Comparison of ENCODE assay signal across 17 cellular contexts in genomic region chr17:227581-228222, GRCh38. TPM values are rescaled to one million over a fixed set of nuclear protein-coding genes. Genes with fewer than 3 reads are reported as not detected.
A peak's percentile ranks its signal among the peaks of the same experiment; 100 is the strongest.
DNase-seq lines count a peak whose midpoint lies in the region; ATAC-seq and TF ChIP-seq lines count a peak whose summit lies in the region.
"Had no signal": no experiment of that assay in that cellular context is flagged by ENCODE, and none has a peak within 500 bp of the region (broad histone marks: within the 10 kb centered on the region; RNA-seq: fewer than 3 reads in every experiment).

No MANE protein-coding gene starts in this region.

- POLR2A ChIA-PET in activated CD4-positive, alpha-beta memory T cell treated with anti-CD3 and anti-CD28 coated beads, Interleukin-2, amount 10 ng/mL, durations not matched to agents 7 days and 5 days (lab: Charles Lee): no interaction called here

- CTCF ChIA-PET in activated CD4-positive, alpha-beta memory T cell treated with anti-CD3 and anti-CD28 coated beads, Interleukin-2, amount 10 ng/mL, durations not matched to agents 7 days and 5 days (lab: Charles Lee): no interaction called here

- peaks cover 14% of the 10 kb centered on the region for H3K27me3 ChIP-seq in left ventricle myocardium inferior (ENCODE audit: low read depth)
- no peaks in the 10 kb centered on the region for H3K27me3 ChIP-seq in right atrium auricular region
- H3K27me3 ChIP-seq in dorsolateral prefrontal cortex: peaks cover 0 to 4% (median 0%) of the 10 kb centered on the region in 45 donors
- H3K27me3 ChIP-seq: SJSA1 had no signal

- H3K4me1 Mint-ChIP-seq in activated CD4-positive, alpha-beta memory T cell treated with anti-CD3 and anti-CD28 coated beads, Interleukin-2, amount 10 ng/mL, durations not matched to agents 7 days and 5 days: no peaks in the 10 kb centered on the region

- H3K27ac Mint-ChIP-seq in activated CD4-positive, alpha-beta memory T cell treated with anti-CD3 and anti-CD28 coated beads, Interleukin-2, amount 10 ng/mL, durations not matched to agents 7 days and 5 days: no peak overlapping the region
- H3K27ac Mint-ChIP-seq: HFFc6 had no signal

- H3K36me3 Mint-ChIP-seq in activated CD4-positive, alpha-beta memory T cell treated with anti-CD3 and anti-CD28 coated beads, Interleukin-2, amount 10 ng/mL, durations not matched to agents 7 days and 5 days (ENCODE audit: low read depth): no peaks in the 10 kb centered on the region

- TF ChIP-seq CTCF in left ventricle myocardium inferior (IDR thresholded peaks at IDR 0.05; ENCODE audit: borderline replicate concordance) (no peak), right atrium auricular region (IDR thresholded peaks at IDR 0.05) (no peak), dorsolateral prefrontal cortex (IDR thresholded peaks at IDR 0.05 in 54 of 56, conservative IDR thresholded peaks at IDR 0.05 in 2 of 56; ENCODE audit: low read depth in 1 of 56, partially characterized antibody in 56 of 56) (no peak)

- DNase-seq in left ventricle myocardium inferior (peak; percentile 6), right atrium auricular region (ENCODE audit: low spot score) (no peak), dorsolateral prefrontal cortex (peak in 3 of 10 donors; percentile 22 to 41 (median 38)), posterior vena cava (ENCODE audit: low spot score) (peak; percentile 34), germinal center (ENCODE audit: low spot score) (no peak)
- no peak for DNase-seq in stimulated activated naive CD8-positive, alpha-beta T cell treated with anti-CD3 and anti-CD28 coated beads, Interleukin-15, Interleukin-2, amounts not matched to agents 100 U/mL and 50 U/mL, for 24 hours
- no peak for DNase-seq in activated CD4-positive, alpha-beta memory T cell treated with anti-CD3 and anti-CD28 coated beads, Interleukin-2, amount 10 ng/mL, durations not matched to agents 7 days and 5 days
- DNase-seq: HFFc6, KG1, MV-4-11, NCI-H1930, NCI-H345, NCI-H524 treated with DMSO at 0.1 percent for 48 hours had no signal

- H3K36me3 ChIP-seq in left ventricle myocardium inferior (no peaks in the 10 kb centered on the region), right atrium auricular region (no peaks in the 10 kb centered on the region)
- H3K36me3 ChIP-seq: SJSA1 had no signal

- H3K4me3 ChIP-seq in left ventricle myocardium inferior (no peak overlapping the region), right atrium auricular region (no peak overlapping the region), dorsolateral prefrontal cortex (no peak overlapping the region)
- H3K4me3 ChIP-seq: A549, SJSA1 had no signal

- intact Hi-C loops in left ventricle myocardium inferior (cut with micrococcal nuclease) (no loop called here), dorsolateral prefrontal cortex (cut with DNase I) (no loop called here), posterior vena cava (cut with DNase I) (no loop called here)

- H3K4me1 ChIP-seq in left ventricle myocardium inferior (peaks cover 37% of the 10 kb centered on the region), right atrium auricular region (peaks cover 0 to 18% of the 10 kb centered on the region in 2 donors)
- H3K4me1 ChIP-seq: A549, SJSA1 had no signal

- H3K9me3 ChIP-seq in left ventricle myocardium inferior (replicated peaks): no peaks in the 10 kb centered on the region
- no peaks in the 10 kb centered on the region for H3K9me3 ChIP-seq in right atrium auricular region
- H3K9me3 ChIP-seq: A549, SJSA1 had no signal

- no peak for ATAC-seq in stimulated activated naive CD8-positive, alpha-beta T cell treated with anti-CD3 and anti-CD28 coated beads, Interleukin-15, Interleukin-2, amounts not matched to agents 100 U/mL and 50 U/mL, for 24 hours

- no peaks in the 10 kb centered on the region for H3K27me3 Mint-ChIP-seq in activated CD4-positive, alpha-beta memory T cell treated with anti-CD3 and anti-CD28 coated beads, Interleukin-2, amount 10 ng/mL, durations not matched to agents 7 days and 5 days

- no peak overlapping the region for H3K27ac ChIP-seq in left ventricle myocardium inferior (replicated peaks)
- H3K27ac ChIP-seq in right atrium auricular region: no peak overlapping the region
- peak overlapping the region in 57 of 59 donors; percentile 39 to 95 (median 78) for H3K27ac ChIP-seq in dorsolateral prefrontal cortex
- H3K27ac ChIP-seq: A549, RWPE1, SJSA1 had no signal

- no peak overlapping the region for H3K4me3 Mint-ChIP-seq in activated CD4-positive, alpha-beta memory T cell treated with anti-CD3 and anti-CD28 coated beads, Interleukin-2, amount 10 ng/mL, durations not matched to agents 7 days and 5 days
- H3K4me3 Mint-ChIP-seq: HFFc6 had no signal

- no peaks in the 10 kb centered on the region for H3K9me3 Mint-ChIP-seq in activated CD4-positive, alpha-beta memory T cell treated with anti-CD3 and anti-CD28 coated beads, Interleukin-2, amount 10 ng/mL, durations not matched to agents 7 days and 5 days
- H3K9me3 Mint-ChIP-seq: HFFc6 had no signal

RNA-seq across cellular contexts. Expression of gene DOC2B, which starts 46.3 kb away (rescaled TPM):
- total RNA-seq in left ventricle myocardium inferior (2.7 TPM), right atrium auricular region (1 to 10 TPM; 2.4 to 2.6 TPM), dorsolateral prefrontal cortex (10 to 100 TPM in 119 of 120 experiments, 1 to 10 TPM in 1; 5.6 to 56.3 (median 27.1) TPM), posterior vena cava (10 to 100 TPM; 11.9 to 18.5 TPM)
- not detected for total RNA-seq in activated CD4-positive, alpha-beta memory T cell treated with anti-CD3 and anti-CD28 coated beads, Interleukin-2, amount 10 ng/mL, durations not matched to agents 7 days and 5 days
- total RNA-seq: HFFc6, HT-29, SJSA1 had no signal

Comparison
In these comparisons a context has a peak if more than half of its experiments do, and no peak if none do; other contexts are left out.
1. DNase-seq: peak in left ventricle myocardium inferior (single experiment) and posterior vena cava (single experiment); none in right atrium auricular region (single experiment), stimulated activated naive CD8-positive, alpha-beta T cell treated with anti-CD3 and anti-CD28 coated beads, Interleukin-15, Interleukin-2, amounts not matched to agents 100 U/mL and 50 U/mL, for 24 hours (single experiment), activated CD4-positive, alpha-beta memory T cell treated with anti-CD3 and anti-CD28 coated beads, Interleukin-2, amount 10 ng/mL, durations not matched to agents 7 days and 5 days (single experiment) and germinal center (single experiment).
2. H3K27ac ChIP-seq: peak in dorsolateral prefrontal cortex (57 of 59); none in left ventricle myocardium inferior (single experiment) and right atrium auricular region (0 of 2).